In the genomic region with DNA sequence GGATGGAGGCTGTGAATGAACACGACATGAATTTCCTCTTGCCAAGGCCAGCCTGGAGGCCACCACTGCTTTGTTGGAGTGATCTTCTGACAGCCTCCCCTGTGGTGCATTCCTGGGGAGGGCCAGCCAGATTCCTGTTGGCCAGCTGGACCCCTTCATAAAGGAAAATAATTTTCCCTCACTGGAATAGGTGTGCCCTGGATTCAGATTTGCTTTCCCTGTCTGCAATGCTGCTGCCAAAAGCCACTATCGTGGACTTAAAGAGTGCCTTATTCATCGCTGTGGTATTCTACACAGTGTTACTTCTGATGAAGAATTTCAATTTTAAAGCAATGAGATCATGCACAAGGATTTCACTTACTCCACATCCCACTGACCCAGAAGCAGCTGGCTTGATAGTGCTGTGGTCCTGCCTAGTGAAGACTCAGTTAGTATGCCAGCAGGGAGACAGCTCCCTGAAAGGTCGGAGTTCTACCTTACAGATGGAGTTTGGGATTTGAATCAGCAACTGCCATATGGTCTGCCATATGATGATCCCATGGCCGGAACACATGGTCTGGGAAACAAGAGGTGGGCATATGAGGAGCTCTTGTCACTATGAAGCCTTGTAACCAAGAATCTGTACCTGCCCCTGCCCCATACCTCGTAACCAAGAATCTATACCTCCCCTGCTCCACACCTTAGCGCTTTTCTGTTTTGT, we compare ENCODE assay signal across 8 cellular contexts.
DNase-seq lines count a peak whose midpoint lies in the region; ATAC-seq and FAIRE-seq lines count a peak whose summit lies in the region.

No MANE protein-coding gene starts in this region.

- no peaks in the 10 kb centered on the region for H4K20me1 ChIP-seq in BLaER1 treated with 17β-estradiol and CSF1 and Interleukin-3, amounts not matched to agents 10 nM and 100 nM

- H3K4me2 ChIP-seq in BLaER1 treated with 17β-estradiol and CSF1 and Interleukin-3, amounts not matched to agents 10 nM and 100 nM = peak overlapping the region; percentile 68 to 87 (median 77); a peak in 21 of 22 replicates

- no peak overlapping the region for H3K9ac ChIP-seq in BLaER1 treated with 17β-estradiol and CSF1 and Interleukin-3, amounts not matched to agents 10 nM and 100 nM

- WGBS in small intestine, 3 donors = 71 to 93% (median 83%) methylated on average over 7 of the region's 7 CpGs

- POLR2A ChIA-PET in naive thymus-derived CD4-positive, alpha-beta T cell (lab: Charles Lee) = interaction anchor here (0.6 to 6.7 kb wide), 14 partner anchors 11 to 568 kb away, joined by 3 to 62 read pairs (median 4); a partner anchor contains a TSS

- peak overlapping the region in 4 of 11 experiments; percentile 21 to 75 (median 70); a peak in 6 of 22 replicates for H3K27ac ChIP-seq in BLaER1 treated with 17β-estradiol and CSF1 and Interleukin-3, amounts not matched to agents 10 nM and 100 nM
- H3K27ac ChIP-seq in naive thymus-derived CD4-positive, alpha-beta T cell (ENCODE audit: low read depth, low read length) = peak overlapping the region; percentile 66
- H3K27ac ChIP-seq in small intestine (ENCODE audit: low read depth in 1 of 2, low read length in 1 of 2) = peak overlapping the region in 1 of 2 donors; percentile 52

- H3K9me3 ChIP-seq in BLaER1 treated with 17β-estradiol and CSF1 and Interleukin-3, amounts not matched to agents 10 nM and 100 nM (replicated peaks in 1 of 11) = no peaks in the 10 kb centered on the region
- H3K9me3 ChIP-seq in naive thymus-derived CD4-positive, alpha-beta T cell (ENCODE audit: control insufficient read depth in 2 of 3, low read length in 3 of 3) = no peaks in the 10 kb centered on the region
- H3K9me3 ChIP-seq in small intestine (ENCODE audit: control insufficient read depth, low read depth) = no peaks in the 10 kb centered on the region

- peak overlapping the region in 8 of 10 donors; percentile 25 to 87 (median 79) for H3K4me3 Mint-ChIP-seq in naive thymus-derived CD4-positive, alpha-beta T cell

- no peaks in the 10 kb centered on the region for H3K36me3 ChIP-seq in BLaER1 treated with 17β-estradiol and CSF1 and Interleukin-3, amounts not matched to agents 10 nM and 100 nM
- no peaks in the 10 kb centered on the region for H3K36me3 ChIP-seq in naive thymus-derived CD4-positive, alpha-beta T cell (ENCODE audit: control insufficient read depth in 2 of 3, insufficient read depth in 3 of 3, low read length in 3 of 3)
- no peaks in the 10 kb centered on the region for H3K36me3 ChIP-seq in small intestine (ENCODE audit: control insufficient read depth in 2 of 2, insufficient read depth in 2 of 2, low read length in 2 of 2)

- H3K27me3 ChIP-seq in BLaER1 treated with 17β-estradiol and CSF1 and Interleukin-3, amounts not matched to agents 10 nM and 100 nM = no peaks in the 10 kb centered on the region
- H3K27me3 ChIP-seq in naive thymus-derived CD4-positive, alpha-beta T cell (ENCODE audit: control insufficient read depth in 2 of 2, insufficient read depth in 2 of 2, low read length in 2 of 2) = no peaks in the 10 kb centered on the region
- no peaks in the 10 kb centered on the region for H3K27me3 ChIP-seq in small intestine (ENCODE audit: control insufficient read depth in 2 of 2, insufficient read depth in 2 of 2, low read length in 2 of 2)

- H3K27ac Mint-ChIP-seq in naive thymus-derived CD4-positive, alpha-beta T cell = peak overlapping the region; percentile 90 to 96 (median 93)

- intact Hi-C loops in naive thymus-derived CD4-positive, alpha-beta T cell (cut with micrococcal nuclease) = loop anchor here (2.0 to 5.0 kb wide), 5 partner anchors 17 to 145 kb away; a partner anchor contains a TSS

- peaks cover 20 to 38% (median 33%) of the 10 kb centered on the region in 10 experiments for H3K4me1 ChIP-seq in BLaER1 treated with 17β-estradiol and CSF1 and Interleukin-3, amounts not matched to agents 10 nM and 100 nM
- peaks cover 29 to 34% of the 10 kb centered on the region in 2 donors for H3K4me1 ChIP-seq in naive thymus-derived CD4-positive, alpha-beta T cell (ENCODE audit: control insufficient read depth in 2 of 2, insufficient read depth in 2 of 2, low read length in 2 of 2)
- peaks cover 6 to 7% of the 10 kb centered on the region in 2 donors for H3K4me1 ChIP-seq in small intestine (ENCODE audit: control insufficient read depth in 2 of 2, insufficient read depth in 1 of 2, low read depth in 1 of 2, low read length in 1 of 2)

- H3K4me3 ChIP-seq in BLaER1 treated with 17β-estradiol and CSF1 and Interleukin-3, amounts not matched to agents 10 nM and 100 nM = no peak overlapping the region
- H3K4me3 ChIP-seq in naive thymus-derived CD4-positive, alpha-beta T cell (ENCODE audit: low read length) = no peak overlapping the region
- no peak overlapping the region for H3K4me3 ChIP-seq in small intestine (ENCODE audit: low read depth in 1 of 2, low read length in 2 of 2)

- H3K36me3 Mint-ChIP-seq in naive thymus-derived CD4-positive, alpha-beta T cell = peaks cover 0 to 23% (median 0%) of the 10 kb centered on the region in 5 donors

- no peaks in the 10 kb centered on the region for H3K27me3 Mint-ChIP-seq in naive thymus-derived CD4-positive, alpha-beta T cell

- DNase-seq in NCI-H146 treated with DMSO at 0.1 percent for 48 hours (lab: John Stamatoyannopoulos, UW; ENCODE audit: unreplicated experiment) (peak; percentile 28), cerebellar cortex (ENCODE audit: low spot score) (peak; percentile 91), NCI-H1417 (lab: John Stamatoyannopoulos, UW) (no peak), small intestine (no peak)
- DNase-seq in naive thymus-derived CD4-positive, alpha-beta T cell = no peak

- H3K9me3 Mint-ChIP-seq in naive thymus-derived CD4-positive, alpha-beta T cell = no peaks in the 10 kb centered on the region

- H3K4me1 Mint-ChIP-seq in naive thymus-derived CD4-positive, alpha-beta T cell = peaks cover 22 to 61% (median 54%) of the 10 kb centered on the region in 7 donors

- CTCF ChIA-PET in naive thymus-derived CD4-positive, alpha-beta T cell (lab: Charles Lee) = interaction anchor here (0.9 to 3.1 kb wide), 6 partner anchors 12 to 111 kb away, joined by 3 to 18 read pairs (median 6); no protein-coding TSS in a partner anchor

- FAIRE-seq in small intestine (lab: Jason Lieb, UNC) = no peak

- ATAC-seq in naive thymus-derived CD4-positive, alpha-beta T cell = no peak
- no peak for ATAC-seq in HG03354 (IDR thresholded peaks at IDR 0.05; ENCODE audit: poor library complexity, severe bottlenecking, unreplicated experiment)
- ATAC-seq in GM21423 (IDR thresholded peaks at IDR 0.05; ENCODE audit: unreplicated experiment) = no peak

Comparison
In these comparisons a context has a peak if more than half of its experiments do, and no peak if none do; other contexts are left out.
1. DNase-seq: peak in NCI-H146 treated with DMSO at 0.1 percent for 48 hours (single experiment) and cerebellar cortex (single experiment); none in naive thymus-derived CD4-positive, alpha-beta T cell (0 of 9), NCI-H1417 (0 of 3) and small intestine (single experiment).